In genomic region chr6:37056439-37057127, GRCh38 we compare ENCODE assay signal across 13 cellular contexts. TPM values are rescaled to one million over a fixed set of nuclear protein-coding genes. Genes with fewer than 3 reads are reported as not detected.
DNase-seq lines count a peak whose midpoint lies in the region; ATAC-seq, FAIRE-seq and TF ChIP-seq lines count a peak whose summit lies in the region.
"Had no signal": no experiment of that assay in that cellular context is flagged by ENCODE, and none has a peak within 500 bp of the region (broad histone marks: within the 10 kb centered on the region; RNA-seq: fewer than 3 reads in every experiment).

No MANE protein-coding gene starts in this region.

- POLR2A ChIA-PET in HepG2 (lab: Yijun Ruan, JAX), result interaction anchor here (1.2 to 8.5 kb wide), 7 partner anchors 48 to 115 kb away, joined by 3 to 119 read pairs (median 6); partner anchors contain the start of gene PIM1

- peak; percentile 23 for FAIRE-seq in bronchial epithelial cell (lab: Jason Lieb, UNC)
- no peak for FAIRE-seq in HepG2 (lab: Jason Lieb, UNC)

- H3K4me3 ChIP-seq in HUES64 (ENCODE audit: low read length) (no peak overlapping the region), bronchial epithelial cell (ENCODE audit: low read depth, low read length) (no peak overlapping the region), HepG2 (replicated peaks in 1 of 3; ENCODE audit: insufficient read depth in 1 of 3, low read depth in 2 of 3, low read length in 3 of 3) (no peak overlapping the region)
- H3K4me3 ChIP-seq: SK-N-MC, upper lobe of right lung had no signal

- TF ChIP-seq CTCF in bronchial epithelial cell (IDR thresholded peaks at IDR 0.05; ENCODE audit: insufficient read depth, low read length, severe bottlenecking) (no peak), HepG2 (CRISPR knock-in tag; IDR thresholded peaks at IDR 0.05) (no peak)

- no peaks in the 10 kb centered on the region for H4K20me1 ChIP-seq in HepG2 (ENCODE audit: insufficient read depth, low read length)

- H3K36me3 Mint-ChIP-seq in effector memory CD8-positive, alpha-beta T cell (ENCODE audit: insufficient read depth), result peaks cover 4% of the 10 kb centered on the region

- H3K4me1 Mint-ChIP-seq in effector memory CD8-positive, alpha-beta T cell (ENCODE audit: low read depth in 2 of 2), result peaks cover 8% of the 10 kb centered on the region in 2 donors

- TF ChIP-seq RAD21 in HepG2 (CRISPR knock-in tag; IDR thresholded peaks at IDR 0.05), result no peak

- H3K27ac ChIP-seq in HUES64 (ENCODE audit: low read depth, low read length) (peak overlapping the region; percentile 36; the same call in 1 of the 2 replicates), HepG2 (ENCODE audit: extremely low read length, insufficient read depth, low read length) (no peak overlapping the region)
- H3K27ac ChIP-seq: SK-N-MC, upper lobe of right lung had no signal

- no peak for ATAC-seq in HepG2
- ATAC-seq in effector memory CD8-positive, alpha-beta T cell (replicated peaks), result no peak
- ATAC-seq: upper lobe of right lung had no signal

- H3K9ac ChIP-seq in HUES64 (ENCODE audit: low read depth, low read length) (0 out of 2 replicates have a peak overlapping the region, but pooled peaks have one; percentile 18), HepG2 (ENCODE audit: insufficient read depth, low read depth, low read length) (no peak overlapping the region)

- H3K36me3 ChIP-seq in HUES64 (ENCODE audit: insufficient read depth, low read length), result no peaks in the 10 kb centered on the region
- no peaks in the 10 kb centered on the region for H3K36me3 ChIP-seq in bronchial epithelial cell (ENCODE audit: control insufficient read depth, insufficient read depth, low read length)
- H3K36me3 ChIP-seq in HepG2 (replicated peaks in 1 of 2; ENCODE audit: control insufficient read depth in 1 of 2, insufficient read depth in 2 of 2, low read length in 2 of 2), result no peaks in the 10 kb centered on the region
- H3K36me3 ChIP-seq: upper lobe of right lung had no signal

- no peaks in the 10 kb centered on the region for H3K79me2 ChIP-seq in HepG2 (ENCODE audit: insufficient read depth, low read length)

- H3K4me2 ChIP-seq in HepG2 (ENCODE audit: low read depth, low read length), result no peak overlapping the region

- in situ Hi-C loops in HepG2 (cut with HindIII; ENCODE audit: extremely low pct_ligation_motif_present, low pct_unique_long_range_greater_than_20kb), result no loop called here

- no peaks in the 10 kb centered on the region for H3K27me3 Mint-ChIP-seq in effector memory CD8-positive, alpha-beta T cell

- H3K4me3 Mint-ChIP-seq in effector memory CD8-positive, alpha-beta T cell, result no peak overlapping the region

- intact Hi-C loops in HepG2 (cut with micrococcal nuclease; ENCODE audit: unreplicated experiment), result loop anchor here (5.0 kb wide), 1 partner anchor 71 kb away; no protein-coding TSS in a partner anchor

- WGBS in HUES64, result 75% methylated on average over 16 of the region's 16 CpGs
- 94% methylated on average over 9 of the region's 16 CpGs for WGBS in HepG2 (ENCODE audit: low lambda C conversion rate)

- H2AFZ ChIP-seq in HepG2 (ENCODE audit: low read length), result no peak overlapping the region

- no peaks in the 10 kb centered on the region for H3K9me3 Mint-ChIP-seq in effector memory CD8-positive, alpha-beta T cell

- CTCF ChIA-PET in HepG2 (lab: Yijun Ruan, JAX; ENCODE audit: low intra/inter-chr PET ratio, low total read pairs), result interaction anchor here (1.2 to 1.5 kb wide), 2 partner anchors 37 to 115 kb away, joined by 3 to 5 read pairs; no protein-coding TSS in a partner anchor

- no peak for TF ChIP-seq POLR2A in HepG2 (IDR thresholded peaks at IDR 0.05; ENCODE audit: insufficient read depth in 1 of 2, low read depth in 2 of 2, low read length in 2 of 2)

- no TSS peak for BruUV-seq in HepG2 (replicated peaks; lab: Mats Ljungman, UMichigan)

- H3K4me1 ChIP-seq in HUES64 (ENCODE audit: insufficient read depth, low read length) (peaks cover 25% of the 10 kb centered on the region), HepG2 (ENCODE audit: insufficient read depth, low read length) (peaks cover 97% of the 10 kb centered on the region)

- peak in 1 of 2 experiments; percentile 42; a peak in 1 of 4 replicates for TF ChIP-seq EP300 in HepG2 (IDR thresholded peaks at IDR 0.05; ENCODE audit: low read depth in 2 of 2, low read length in 2 of 2)
- no peak for TF ChIP-seq EP300 in HepG2 (CRISPR knock-in tag; IDR thresholded peaks at IDR 0.05; ENCODE audit: borderline replicate concordance)

- no peak overlapping the region for H3K27ac Mint-ChIP-seq in effector memory CD8-positive, alpha-beta T cell

- no peaks in the 10 kb centered on the region for H3K27me3 ChIP-seq in HUES64 (ENCODE audit: insufficient read depth, low read length)
- H3K27me3 ChIP-seq in bronchial epithelial cell (ENCODE audit: control insufficient read depth, insufficient read depth, low read length), result no peaks in the 10 kb centered on the region
- no peaks in the 10 kb centered on the region for H3K27me3 ChIP-seq in HepG2 (ENCODE audit: control insufficient read depth in 1 of 2, insufficient read depth in 2 of 2, low read length in 2 of 2)
- H3K27me3 ChIP-seq: upper lobe of right lung had no signal

- H3K9me3 ChIP-seq in HUES64 (ENCODE audit: insufficient read depth, low read depth, low read length), result no peaks in the 10 kb centered on the region
- H3K9me3 ChIP-seq in HepG2 (ENCODE audit: low read length), result no peaks in the 10 kb centered on the region
- H3K9me3 ChIP-seq: upper lobe of right lung had no signal

- peak; percentile 45 for DNase-seq in AG20443 (ENCODE audit: low spot score)
- peak; percentile 97 for DNase-seq in bronchial epithelial cell (ENCODE audit: low read depth)
- peak; percentile 60 for DNase-seq in HepG2 (ENCODE audit: low spot score)
- DNase-seq in effector memory CD8-positive, alpha-beta T cell, result no peak
- DNase-seq in cortex of kidney (lab: John Stamatoyannopoulos, UW), result no peak
- DNase-seq in activated T-cell treated with anti-CD3 and anti-CD28 coated beads, Interleukin-2, amount 50 U/mL, for 1 hour, result no peak
- DNase-seq in SHP77 (lab: John Stamatoyannopoulos, UW), result no peak
- DNase-seq: Karpas-422, upper lobe of right lung had no signal

TF ChIP-seq in HepG2, 621 proteins besides CTCF, POLR2A, EP300 and RAD21 (continues in another document):
- TF ChIP-seq FOXP1 (IDR thresholded peaks at IDR 0.05), result no peak
- peak; percentile 63; the same call in 1 of the 2 replicates for TF ChIP-seq FOXP1 (CRISPR knock-in tag; IDR thresholded peaks at IDR 0.05)
- 0 out of 2 replicates have a peak, but pooled peaks have one; percentile 34 for TF ChIP-seq FOXP4 (CRISPR knock-in tag; IDR thresholded peaks at IDR 0.05)
- TF ChIP-seq GATAD2A (CRISPR knock-in tag; IDR thresholded peaks at IDR 0.05), result 0 out of 2 replicates have a peak, but pooled peaks have one; percentile 15
- TF ChIP-seq RCOR2 (CRISPR knock-in tag; IDR thresholded peaks at IDR 0.05), result 0 out of 2 replicates have a peak, but pooled peaks have one; percentile 6
- no peak for TF ChIP-seq ZZZ3 (CRISPR knock-in tag; IDR thresholded peaks at IDR 0.05; ENCODE audit: borderline replicate concordance)
- TF ChIP-seq TBX2 (CRISPR knock-in tag; IDR thresholded peaks at IDR 0.05; ENCODE audit: borderline replicate concordance), result 0 out of 2 replicates have a peak, but pooled peaks have one; percentile 26
- TF ChIP-seq MED1 (CRISPR knock-in tag; IDR thresholded peaks at IDR 0.05), result 0 out of 2 replicates have a peak, but pooled peaks have one; percentile 34
- 0 out of 2 replicates have a peak, but pooled peaks have one; percentile 3 for TF ChIP-seq ZNF430 (CRISPR knock-in tag; IDR thresholded peaks at IDR 0.05)
- TF ChIP-seq DPF2 (CRISPR knock-in tag; IDR thresholded peaks at IDR 0.05; ENCODE audit: borderline replicate concordance, low read depth), result no peak

RNA-seq across cellular contexts. Expression of gene FGD2, which starts 51.1 kb away (rescaled TPM):
- polyA plus RNA-seq in HUES64 (2013, experiment 1 of 2), result not detected
- not detected for polyA plus RNA-seq in HUES64 (2013, experiment 2 of 2)
- total RNA-seq in bronchial epithelial cell (under 0.01 and 0.26 TPM in 2 replicates), HepG2 (2016; rRNA removed; fragmentation: Illumina TruSeq; extraction: Trizol) (not detected in 2 replicates)
- total RNA-seq in HepG2 (2016; cell fraction: cytosol; rRNA removed; fragmentation: Illumina TruSeq; extraction: Trizol; ENCODE audit: low read depth), result not detected in 2 replicates
- total RNA-seq in HepG2 (2016; cell fraction: insoluble cytoplasmic fraction; rRNA removed; fragmentation: Illumina TruSeq; extraction: Trizol), result not detected in 2 replicates
- total RNA-seq in HepG2 (2016; cell fraction: membrane; rRNA removed; fragmentation: Illumina TruSeq; extraction: Trizol), result not detected in 2 replicates
- not detected in 2 replicates for total RNA-seq in HepG2 (2016; cell fraction: nucleus; rRNA removed; fragmentation: Illumina TruSeq; extraction: Trizol)
- polyA plus RNA-seq in HepG2 (2011; rRNA removed), result 0.03 TPM in 1 of 2 replicates, not detected in the other
- not detected in 2 replicates for polyA plus RNA-seq in HepG2 (2011; cell fraction: cytosol; rRNA removed)
- polyA plus RNA-seq in HepG2 (2011; cell fraction: nucleus; rRNA removed), result 0.13 and 0.17 TPM in 2 replicates
- polyA plus RNA-seq in HepG2 (2012), result not detected in 2 replicates
- polyA plus RNA-seq in HepG2 (2016; cell fraction: cytosol; fragmentation: Illumina TruSeq; extraction: Trizol; ENCODE audit: low read depth), result not detected in 2 replicates
- polyA plus RNA-seq in HepG2 (2016; cell fraction: insoluble cytoplasmic fraction; fragmentation: Illumina TruSeq; extraction: Trizol; ENCODE audit: low read depth), result not detected in 2 replicates
- not detected in 2 replicates for polyA plus RNA-seq in HepG2 (2016; cell fraction: membrane; fragmentation: Illumina TruSeq; extraction: Trizol; ENCODE audit: low read depth)
- not detected in 2 replicates for polyA plus RNA-seq in HepG2 (2016; cell fraction: nucleus; fragmentation: Illumina TruSeq; extraction: Trizol; ENCODE audit: insufficient read depth, low read depth)
- polyA minus RNA-seq in HepG2 (2011; rRNA and poly(A)+ RNA removed; ENCODE audit: low replicate concordance), result not detected in 2 replicates
- polyA minus RNA-seq in HepG2 (2011; cell fraction: cytosol; rRNA and poly(A)+ RNA removed), result not detected in 2 replicates
- polyA minus RNA-seq in HepG2 (2011; cell fraction: nucleus; rRNA and poly(A)+ RNA removed), result 0.25 TPM in 1 of 2 replicates, not detected in the other
- total RNA-seq: chondrocyte, pulmonary artery endothelial cell had no signal

Comparison
In these comparisons a context has a peak if more than half of its experiments do, and no peak if none do; other contexts are left out.
1. DNase-seq: peak in AG20443 (single experiment), bronchial epithelial cell (single experiment) and HepG2 (single experiment); none in effector memory CD8-positive, alpha-beta T cell (0 of 3), cortex of kidney (single experiment), activated T-cell treated with anti-CD3 and anti-CD28 coated beads, Interleukin-2, amount 50 U/mL, for 1 hour (single experiment) and SHP77 (0 of 2).